Comparison of ENCODE assay signal across 1 cellular context in the genomic region with DNA sequence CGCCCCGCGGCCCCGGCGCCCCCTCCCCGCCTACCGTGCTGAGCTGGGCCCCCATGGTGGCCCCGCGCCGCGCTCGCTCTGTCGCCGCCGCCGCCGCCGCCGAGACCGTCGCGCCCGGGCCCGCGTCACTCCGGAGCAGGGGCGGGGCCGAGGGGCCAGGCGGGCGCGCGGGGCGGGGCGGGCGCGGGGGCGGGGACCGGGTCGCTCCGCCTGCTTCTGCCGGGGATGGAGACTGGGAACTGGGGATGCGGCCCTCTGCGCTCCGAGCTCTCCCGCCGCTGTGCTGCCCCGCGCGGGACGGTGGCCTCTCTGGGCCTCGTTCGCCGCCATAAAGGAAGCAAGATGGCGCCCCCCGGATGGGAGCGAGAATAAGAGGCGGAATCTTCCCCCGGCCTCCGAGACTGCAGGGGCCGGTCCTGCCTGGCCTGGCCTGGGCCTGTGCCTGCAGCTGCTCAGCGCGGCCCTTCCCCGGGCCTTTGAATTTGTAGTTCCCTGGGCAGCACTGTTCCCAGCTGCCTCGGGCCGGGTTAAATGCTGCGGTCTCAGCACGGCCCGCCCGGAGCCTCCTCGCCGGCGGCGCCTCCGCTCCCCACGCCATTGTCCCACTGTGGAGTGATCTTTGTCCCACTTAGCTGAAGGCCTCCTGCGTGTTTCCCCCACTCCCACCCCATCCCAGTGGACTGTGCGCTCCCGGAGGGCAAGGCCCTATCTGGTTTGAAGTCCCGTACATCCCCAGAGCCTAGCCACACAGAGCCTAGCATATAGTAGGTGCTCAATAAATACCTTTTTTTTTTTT.
TF ChIP-seq lines count a peak whose summit lies in the region.

Gene CYB5R3, minus strand, starts transcription at position 132 of the 796 bp plus-strand sequence. Its CDS starts 77 bp downstream, at position 55.

TF ChIP-seq in HCT116, 20 proteins besides CTCF, POLR2A, EP300 and RAD21 (continued from another document):
- TF ChIP-seq ZBTB33 (IDR thresholded peaks at IDR 0.05; ENCODE audit: extremely low read depth, insufficient replicate concordance, low read length) (no peak), YY1 (IDR thresholded peaks at IDR 0.05; ENCODE audit: extremely low read depth, insufficient replicate concordance, low read depth, low read length) (peak; percentile 85), EZH2 (IDR thresholded peaks at IDR 0.05) (no peak)
